Comparison of ENCODE assay signal across 24 cellular contexts in genomic region chr20:34706912-34707784, GRCh38. TPM values are rescaled to one million over a fixed set of nuclear protein-coding genes. Genes with fewer than 3 reads are reported as not detected.
A peak's percentile ranks its signal among the peaks of the same experiment; 100 is the strongest.
DNase-seq lines count a peak whose midpoint lies in the region; ATAC-seq and TF ChIP-seq lines count a peak whose summit lies in the region.
"Had no signal": no experiment of that assay in that cellular context is flagged by ENCODE, and none has a peak within 500 bp of the region (broad histone marks: within the 10 kb centered on the region; RNA-seq: fewer than 3 reads in every experiment).

No MANE protein-coding gene starts in this region.

- H3K9me3 ChIP-seq in left ventricle myocardium inferior (replicated peaks) = no peaks in the 10 kb centered on the region
- H3K9me3 ChIP-seq: A549 had no signal

- H3K27ac Mint-ChIP-seq in endothelial cell (ENCODE audit: unreplicated experiment) (no peak overlapping the region), nephron (no peak overlapping the region), type B pancreatic cell (peak overlapping the region; percentile 100)
- H3K27ac Mint-ChIP-seq in activated CD8-positive, alpha-beta T cell treated with anti-CD3 and anti-CD28 coated beads for 36 hours = no peak overlapping the region

- peaks cover 16% of the 10 kb centered on the region for H3K27me3 Mint-ChIP-seq in endothelial cell (ENCODE audit: unreplicated experiment)
- H3K27me3 Mint-ChIP-seq in nephron (ENCODE audit: low read depth) = peaks cover 18% of the 10 kb centered on the region
- H3K27me3 Mint-ChIP-seq in type B pancreatic cell = peaks cover 18% of the 10 kb centered on the region
- peaks cover 4% of the 10 kb centered on the region for H3K27me3 Mint-ChIP-seq in activated CD8-positive, alpha-beta T cell treated with anti-CD3 and anti-CD28 coated beads for 36 hours

- peaks cover 31% of the 10 kb centered on the region for H3K36me3 Mint-ChIP-seq in endothelial cell (ENCODE audit: low read depth, unreplicated experiment)
- peaks cover 2% of the 10 kb centered on the region for H3K36me3 Mint-ChIP-seq in nephron (ENCODE audit: low read depth)
- H3K36me3 Mint-ChIP-seq in type B pancreatic cell = peaks cover 5% of the 10 kb centered on the region
- H3K36me3 Mint-ChIP-seq in activated CD8-positive, alpha-beta T cell treated with anti-CD3 and anti-CD28 coated beads for 36 hours (ENCODE audit: low read depth) = peaks cover 6% of the 10 kb centered on the region

- no peak for TF ChIP-seq CTCF in left ventricle myocardium inferior (IDR thresholded peaks at IDR 0.05; ENCODE audit: borderline replicate concordance)
- TF ChIP-seq CTCF in endothelial cell (IDR thresholded peaks at IDR 0.05; ENCODE audit: unreplicated experiment) = no peak
- TF ChIP-seq CTCF in nephron (IDR thresholded peaks at IDR 0.05; ENCODE audit: unreplicated experiment in 3 of 3) = no peak
- TF ChIP-seq CTCF in type B pancreatic cell (conservative IDR thresholded peaks at IDR 0.05) = no peak
- no peak for TF ChIP-seq CTCF in activated CD8-positive, alpha-beta T cell treated with anti-CD3 and anti-CD28 coated beads for 36 hours (IDR thresholded peaks at IDR 0.05)

- intact Hi-C loops in left ventricle myocardium inferior (cut with micrococcal nuclease) = no loop called here
- intact Hi-C loops in left cardiac atrium (cut with DNase I) = loop anchor here in 1 of 2 donors (10.0 kb wide), 1 partner anchor 122 kb away; no protein-coding TSS in a partner anchor
- intact Hi-C loops in activated CD8-positive, alpha-beta T cell treated with anti-CD3 and anti-CD28 coated beads for 36 hours (cut with micrococcal nuclease) = loop anchor here (5.0 kb wide), 1 partner anchor 170 kb away; no protein-coding TSS in a partner anchor

- POLR2A ChIA-PET in activated CD8-positive, alpha-beta T cell treated with anti-CD3 and anti-CD28 coated beads for 36 hours (lab: Charles Lee) = interaction anchor here (0.9 to 2.0 kb wide), 2 partner anchors 148 to 162 kb away, joined by 3 to 9 read pairs; partner anchors contain the start of gene MAP1LC3A

- H3K4me3 Mint-ChIP-seq in endothelial cell (ENCODE audit: unreplicated experiment) (peak overlapping the region; percentile 96), nephron (peak overlapping the region; percentile 23 to 93 (median 70)), type B pancreatic cell (peak overlapping the region; percentile 98)
- no peak overlapping the region for H3K4me3 Mint-ChIP-seq in activated CD8-positive, alpha-beta T cell treated with anti-CD3 and anti-CD28 coated beads for 36 hours

- no peaks in the 10 kb centered on the region for H3K27me3 ChIP-seq in left ventricle myocardium inferior (ENCODE audit: low read depth)

- CTCF ChIA-PET in activated CD8-positive, alpha-beta T cell treated with anti-CD3 and anti-CD28 coated beads for 36 hours (lab: Charles Lee) = interaction anchor here (0.7 to 6.8 kb wide), 23 partner anchors 7 to 394 kb away, joined by 3 to 56 read pairs (median 4); partner anchors contain the start of gene DYNLRB1

- H3K36me3 ChIP-seq in left ventricle myocardium inferior = peaks cover 17% of the 10 kb centered on the region

- ATAC-seq in left cardiac atrium (no peak), GM21526 (IDR thresholded peaks at IDR 0.05; ENCODE audit: low FRiP score, unreplicated experiment) (no peak)
- ATAC-seq in activated CD8-positive, alpha-beta T cell treated with anti-CD3 and anti-CD28 coated beads for 36 hours = no peak
- ATAC-seq: A549, GM12878 had no signal

- peaks cover 49% of the 10 kb centered on the region for H3K4me1 Mint-ChIP-seq in endothelial cell (ENCODE audit: unreplicated experiment)
- H3K4me1 Mint-ChIP-seq in nephron = peaks cover 23% of the 10 kb centered on the region
- peaks cover 50% of the 10 kb centered on the region for H3K4me1 Mint-ChIP-seq in type B pancreatic cell (ENCODE audit: unreplicated experiment)
- H3K4me1 Mint-ChIP-seq in activated CD8-positive, alpha-beta T cell treated with anti-CD3 and anti-CD28 coated beads for 36 hours (ENCODE audit: low read depth) = peaks cover 24% of the 10 kb centered on the region

- H3K9me3 Mint-ChIP-seq in endothelial cell (ENCODE audit: unreplicated experiment) = no peaks in the 10 kb centered on the region
- H3K9me3 Mint-ChIP-seq in nephron = no peaks in the 10 kb centered on the region
- no peaks in the 10 kb centered on the region for H3K9me3 Mint-ChIP-seq in type B pancreatic cell
- H3K9me3 Mint-ChIP-seq in activated CD8-positive, alpha-beta T cell treated with anti-CD3 and anti-CD28 coated beads for 36 hours = no peaks in the 10 kb centered on the region

- DNase-seq in left ventricle myocardium inferior (no peak), left cardiac atrium (no peak), endothelial cell (ENCODE audit: low spot score) (no peak), type B pancreatic cell (ENCODE audit: extremely low spot score, unreplicated experiment) (no peak)
- no peak for DNase-seq in activated CD4-positive, alpha-beta T cell treated with anti-CD3 and anti-CD28 coated beads for 48 hours
- no peak for DNase-seq in activated CD8-positive, alpha-beta T cell treated with anti-CD3 and anti-CD28 coated beads for 36 hours
- DNase-seq: activated CD4-positive, alpha-beta T cell treated with anti-CD3 and anti-CD28 coated beads, Interleukin-2, amount 50 U/mL, for 4 hours; activated naive CD4-positive, alpha-beta T cell; activated T-cell treated with anti-CD3 and anti-CD28 coated beads for 4 hours; amygdala; central memory CD4-positive, alpha-beta T cell; effector CD4-positive, alpha-beta T cell; H7; head of caudate nucleus; NCI-H1105 treated with DMSO at 0.1 percent for 48 hours; NCI-H2107; NCI-H526; stimulated activated naive CD4-positive, alpha-beta T cell; WERI-Rb-1 had no signal

- peak overlapping the region; percentile 99 for H3K27ac ChIP-seq in left ventricle myocardium inferior (replicated peaks)
- H3K27ac ChIP-seq: A549, C4-2B, WERI-Rb-1 had no signal

- H3K4me3 ChIP-seq in left ventricle myocardium inferior = peak overlapping the region; percentile 79
- H3K4me3 ChIP-seq: A549, GM12878 had no signal

- H3K4me1 ChIP-seq in left ventricle myocardium inferior = peaks cover 83% of the 10 kb centered on the region

RNA-seq across cellular contexts. Expression of gene TP53INP2, which starts 3.0 kb away (rescaled TPM):
- total RNA-seq in left ventricle myocardium inferior (132 TPM), left cardiac atrium (100 to 1,000 TPM in 1 of 2 donors, 10 to 100 TPM in 1; 85.0 to 117 TPM), endothelial cell (ENCODE audit: unreplicated experiment) (68.5 TPM), type B pancreatic cell (ENCODE audit: low replicate concordance) (39.6 and 60.7 TPM in 2 replicates)
- total RNA-seq in activated CD8-positive, alpha-beta T cell treated with anti-CD3 and anti-CD28 coated beads for 36 hours = 1 to 10 TPM; 4.0 to 4.6 TPM

RNA-seq across cellular contexts. Expression of gene PIGU, which starts 30.3 kb away (rescaled TPM):
- total RNA-seq in left ventricle myocardium inferior = 13.7 TPM
- 10 to 100 TPM; 14.1 to 14.8 TPM for total RNA-seq in left cardiac atrium
- 16.5 TPM for total RNA-seq in endothelial cell (ENCODE audit: unreplicated experiment)
- total RNA-seq in type B pancreatic cell (ENCODE audit: low replicate concordance) = 41.5 and 46.2 TPM in 2 replicates
- total RNA-seq in activated CD8-positive, alpha-beta T cell treated with anti-CD3 and anti-CD28 coated beads for 36 hours = 10 to 100 TPM; 19.4 to 20.9 TPM
